In the genomic region with DNA sequence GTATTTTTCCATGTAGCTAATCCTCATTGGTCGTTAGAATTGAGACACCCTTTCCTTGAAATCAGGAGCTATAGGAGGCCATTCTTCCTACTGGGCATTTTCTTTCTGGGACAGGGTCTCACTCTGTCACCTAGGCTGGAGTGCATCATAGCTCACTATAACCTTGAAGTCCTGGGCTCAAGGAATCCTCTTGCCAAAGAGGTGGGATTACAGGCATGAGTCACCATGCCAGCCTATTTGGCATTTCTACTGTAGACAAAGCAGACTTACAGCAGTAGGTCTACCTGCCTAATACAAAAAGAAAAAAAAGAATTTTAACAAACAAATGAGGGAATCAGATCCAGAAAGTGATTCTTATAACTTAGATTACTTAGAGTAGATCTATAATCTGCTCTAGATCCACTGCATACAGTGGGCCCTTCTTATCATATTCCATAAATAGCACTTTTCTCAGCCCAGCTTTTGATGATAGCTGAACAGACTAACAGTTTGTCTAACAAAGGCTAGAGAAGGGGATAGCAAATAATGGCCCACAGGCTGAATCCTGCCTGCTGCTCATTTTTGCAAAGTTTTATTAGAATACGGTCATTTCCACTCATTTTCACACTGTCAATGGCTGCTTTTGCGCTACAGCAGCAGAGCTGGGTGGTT, we compare ENCODE assay signal across 17 cellular contexts. TPM values are rescaled to one million over a fixed set of nuclear protein-coding genes. Genes with fewer than 3 reads are reported as not detected.
A peak's percentile ranks its signal among the peaks of the same experiment; 100 is the strongest.
DNase-seq lines count a peak whose midpoint lies in the region; ATAC-seq, FAIRE-seq and TF ChIP-seq lines count a peak whose summit lies in the region.
"Had no signal": no experiment of that assay in that cellular context is flagged by ENCODE, and none has a peak within 500 bp of the region (broad histone marks: within the 10 kb centered on the region; RNA-seq: fewer than 3 reads in every experiment).

No MANE protein-coding gene starts in this region.

- CTCF ChIA-PET in PC-3 (lab: Charles Lee): no interaction called here

- H3K4me1 ChIP-seq in PC-3 (ENCODE audit: insufficient read depth, low read length): peaks cover 41% of the 10 kb centered on the region
- H3K4me1 ChIP-seq in pancreas: peaks cover 4 to 12% (median 8%) of the 10 kb centered on the region in 3 donors

- no peaks in the 10 kb centered on the region; the same call in 1 of the 2 replicates for H4K20me1 ChIP-seq in PC-3 (ENCODE audit: low read length)

- no peaks in the 10 kb centered on the region for H3F3A ChIP-seq in PC-3 (ENCODE audit: low read length, unreplicated experiment)

- DNase-seq in H4 (ENCODE audit: low spot score) (peak; percentile 23), PC-3 (peak; percentile 67), bronchial epithelial cell (ENCODE audit: low read depth) (peak; percentile 65), pancreas (peak in 2 of 6 donors; percentile 25 to 61), retina (no peak), HUDEP-2 (lab: John Stamatoyannopoulos, UW; ENCODE audit: unreplicated experiment in 76 of 76) (no peak), left colon (no peak)
- DNase-seq: activated CD4-positive, alpha-beta T cell treated with anti-CD3 and anti-CD28 coated beads for 48 hours; activated naive CD8-positive, alpha-beta T cell treated with anti-CD3 and anti-CD28 coated beads, Interleukin-2, amount 10 ng/mL, durations not matched to agents 7 days and 5 days; DMS79 treated with DMSO at 0.1 percent for 48 hours; NCI-H1105 treated with DMSO at 0.1 percent for 48 hours; NCI-H2081 treated with DMSO at 0.1 percent for 48 hours; NCI-H446; NK-92 treated with Interleukin-12 subunit alpha and Interleukin-12 subunit beta, amount 100 ng/mL, for 24 hours; stimulated activated CD4-positive, alpha-beta T cell treated with anti-CD3 and anti-CD28 coated beads, Interleukin-4, amount 100 ng/mL, for 4 hours; stomach; transverse colon had no signal

- H3K9me2 ChIP-seq in PC-3 (replicated peaks; ENCODE audit: low read length): no peaks in the 10 kb centered on the region

- FAIRE-seq in bronchial epithelial cell (lab: Jason Lieb, UNC) (no peak), pancreas (lab: Jason Lieb, UNC) (no peak)

- H2AFZ ChIP-seq in PC-3 (ENCODE audit: low read length): no peak overlapping the region

- 0 out of 2 replicates have a peak overlapping the region, but pooled peaks have one; percentile 20 for H3K4me2 ChIP-seq in PC-3 (ENCODE audit: low read length)

- H3K9ac ChIP-seq in PC-3 (ENCODE audit: low read length): no peak overlapping the region

- H3K36me3 ChIP-seq in PC-3 (ENCODE audit: low read depth, low read length) (no peaks in the 10 kb centered on the region), bronchial epithelial cell (ENCODE audit: control insufficient read depth, insufficient read depth, low read length) (no peaks in the 10 kb centered on the region), pancreas (no peaks in the 10 kb centered on the region)
- H3K36me3 ChIP-seq: stomach, transverse colon had no signal

- H3K27me3 ChIP-seq in PC-3 (ENCODE audit: low read length) (no peaks in the 10 kb centered on the region), bronchial epithelial cell (ENCODE audit: control insufficient read depth, insufficient read depth, low read length) (no peaks in the 10 kb centered on the region), pancreas (no peaks in the 10 kb centered on the region)
- H3K27me3 ChIP-seq: stomach, transverse colon had no signal

- POLR2A ChIA-PET in PC-3 (lab: Charles Lee; ENCODE audit: unreplicated experiment): no interaction called here

- ATAC-seq in PC-3 (peak; percentile 45; the same call in 1 of the 2 replicates), pancreas (peak; percentile 85 to 93 (median 88)), left colon (no peak)

- H3K79me2 ChIP-seq in PC-3 (ENCODE audit: low read length): no peaks in the 10 kb centered on the region

- TF ChIP-seq CTCF in PC-3 (conservative IDR thresholded peaks at IDR 0.05; ENCODE audit: low read depth, low read length) (no peak), bronchial epithelial cell (IDR thresholded peaks at IDR 0.05; ENCODE audit: insufficient read depth, low read length, severe bottlenecking) (no peak), pancreas (IDR thresholded peaks at IDR 0.05) (no peak)

- 82 to 90% methylated on average over 3 of the region's 3 CpGs for WGBS in pancreas, 2 donors

- intact Hi-C loops in PC-3 (cut with micrococcal nuclease) (no loop called here), pancreas (cut with DNase I) (loop anchor here in 1 of 3 donors (10.0 kb wide), 1 partner anchor 456 kb away; no protein-coding TSS in a partner anchor), left colon (cut with DNase I, micrococcal nuclease) (no loop called here)

- H3K9me3 ChIP-seq in PC-3 (ENCODE audit: low read length) (no peaks in the 10 kb centered on the region), pancreas (no peaks in the 10 kb centered on the region)
- H3K9me3 ChIP-seq: stomach, transverse colon had no signal

- no TSS peak for BruUV-seq in PC-3 (replicated peaks; lab: Mats Ljungman, UMichigan)

- H3K4me3 ChIP-seq in PC-3 (ENCODE audit: low read length) (no peak overlapping the region), bronchial epithelial cell (ENCODE audit: low read depth, low read length) (no peak overlapping the region), pancreas (no peak overlapping the region)
- H3K4me3 ChIP-seq: stomach, transverse colon had no signal

- no peak overlapping the region for H3K27ac ChIP-seq in PC-3 (ENCODE audit: low read length)
- no peak overlapping the region for H3K27ac ChIP-seq in pancreas
- H3K27ac ChIP-seq: stomach, transverse colon had no signal

RNA-seq across cellular contexts. Expression of a gene that starts 36.7 kb away (rescaled TPM):
- total RNA-seq in H4 (2014; rRNA removed; shearing (Covaris generic)): 6.5 and 9.4 TPM in 2 replicates
- 6.0 and 9.0 TPM in 2 replicates for total RNA-seq in PC-3 (2014; rRNA removed)
- total RNA-seq in bronchial epithelial cell: 6.8 and 20.0 TPM in 2 replicates
- total RNA-seq in pancreas: 1 to 10 TPM; 3.5 to 8.7 (median 7.0) TPM
- polyA plus RNA-seq in pancreas: 10 to 100 TPM in 1 of 2 donors, 1 to 10 TPM in 1; 7.5 to 13.1 TPM
- total RNA-seq in left colon: 10 to 100 TPM in 1 of 2 donors, 1 to 10 TPM in 1; 9.4 to 10.3 TPM

Comparison
In these comparisons a context has a peak if more than half of its experiments do, and no peak if none do; other contexts are left out.
1. DNase-seq: peak in H4 (single experiment), PC-3 (single experiment) and bronchial epithelial cell (single experiment); none in retina (single experiment), HUDEP-2 (0 of 76) and left colon (0 of 2).